11 cellular contexts compared by ENCODE assay signal in genomic region chr10:117477961-117478670, GRCh38.
A peak's percentile ranks its signal among the peaks of the same experiment; 100 is the strongest.
DNase-seq lines count a peak whose midpoint lies in the region; ATAC-seq and TF ChIP-seq lines count a peak whose summit lies in the region.
"Had no signal": no experiment of that assay in that cellular context is flagged by ENCODE, and none has a peak within 500 bp of the region (broad histone marks: within the 10 kb centered on the region; RNA-seq: fewer than 3 reads in every experiment).

No MANE protein-coding gene starts in this region.

- H3K4me2 ChIP-seq in BLaER1 treated with 17β-estradiol and CSF1 and Interleukin-3, amounts not matched to agents 10 nM and 100 nM: peak overlapping the region; percentile 27 to 77 (median 69)
- no peak overlapping the region for H3K4me2 ChIP-seq in mammary epithelial cell (ENCODE audit: insufficient read depth, low read depth, low read length)

- H3K36me3 ChIP-seq in BLaER1 treated with 17β-estradiol and CSF1 and Interleukin-3, amounts not matched to agents 10 nM and 100 nM: no peaks in the 10 kb centered on the region
- no peaks in the 10 kb centered on the region for H3K36me3 ChIP-seq in mammary epithelial cell (ENCODE audit: insufficient read depth, low read length)

- H3K27me3 ChIP-seq in BLaER1 treated with 17β-estradiol and CSF1 and Interleukin-3, amounts not matched to agents 10 nM and 100 nM: no peaks in the 10 kb centered on the region
- no peaks in the 10 kb centered on the region for H3K27me3 ChIP-seq in mammary epithelial cell (ENCODE audit: insufficient read depth, low read length)

- H3K79me2 ChIP-seq in mammary epithelial cell (ENCODE audit: insufficient read depth, low read length): no peaks in the 10 kb centered on the region

- no peak overlapping the region for H2AFZ ChIP-seq in mammary epithelial cell (ENCODE audit: low read depth, low read length)

- ATAC-seq in HG03175 (IDR thresholded peaks at IDR 0.05; ENCODE audit: unreplicated experiment) (no peak), GM18858 (IDR thresholded peaks at IDR 0.05; ENCODE audit: unreplicated experiment) (no peak), Right ventricle myocardium superior (ENCODE audit: poor library complexity) (no peak)
- ATAC-seq: stimulated activated effector memory CD8-positive, alpha-beta T cell treated with anti-CD3 and anti-CD28 coated beads, Interleukin-12 subunit alpha, Interleukin-12 subunit beta, amount 100 ng/mL, for 72 hours had no signal

- H3K4me3 ChIP-seq in BLaER1 treated with 17β-estradiol and CSF1 and Interleukin-3, amounts not matched to agents 10 nM and 100 nM: no peak overlapping the region
- no peak overlapping the region for H3K4me3 ChIP-seq in mammary epithelial cell (replicated peaks in 1 of 3; ENCODE audit: insufficient read depth in 1 of 3, low read depth in 2 of 3, low read length in 3 of 3)

- BruUV-seq in mammary epithelial cell (replicated peaks; lab: Mats Ljungman, UMichigan): no TSS peak

- dilution Hi-C loops in mammary epithelial cell (cut with HindIII; ENCODE audit: low sequenced_read_pairs): no loop called here

- intact Hi-C loops in mammary epithelial cell (cut with micrococcal nuclease) (loop anchor here (1.0 to 5.0 kb wide), 4 partner anchors 36 to 261 kb away; no protein-coding TSS in a partner anchor), Right ventricle myocardium superior (cut with DNase I) (no loop called here)

- in situ Hi-C loops in mammary epithelial cell (cut with MboI; ENCODE audit: low sequenced_read_pairs in 2 of 2): loop anchor here in 1 of 2 donors (25.0 kb wide), 1 partner anchor 1084 kb away; no protein-coding TSS in a partner anchor

- H3K27ac ChIP-seq in BLaER1 treated with 17β-estradiol and CSF1 and Interleukin-3, amounts not matched to agents 10 nM and 100 nM: peak overlapping the region in 9 of 11 experiments; percentile 14 to 69 (median 50); a peak in 13 of 22 replicates
- H3K27ac ChIP-seq in mammary epithelial cell (ENCODE audit: insufficient read depth, low read depth, low read length): no peak overlapping the region

- WGBS in mammary epithelial cell (ENCODE audit: low coverage, missing lambda C conversion rate): 42% methylated on average over 5 of the region's 5 CpGs

- DNase-seq in LHCN-M2 (ENCODE audit: low read depth) (peak; percentile 66), mammary epithelial cell (peak; percentile 91), myocyte (ENCODE audit: low read depth) (peak; percentile 45), Right ventricle myocardium superior (no peak)
- no peak for DNase-seq in activated CD4-positive, CD25-positive, alpha-beta regulatory T cell (lab: John Stamatoyannopoulos, UW)
- DNase-seq: activated CD4-positive, alpha-beta T cell treated with anti-CD3 and anti-CD28 coated beads for 48 hours; NCI-H2029 had no signal

- H3K9ac ChIP-seq in BLaER1 treated with 17β-estradiol and CSF1 and Interleukin-3, amounts not matched to agents 10 nM and 100 nM: peak overlapping the region in 2 of 11 experiments; percentile 3 to 17; a peak in 2 of 22 replicates
- no peak overlapping the region for H3K9ac ChIP-seq in mammary epithelial cell (ENCODE audit: insufficient read depth, low read length)

- H4K20me1 ChIP-seq in BLaER1 treated with 17β-estradiol and CSF1 and Interleukin-3, amounts not matched to agents 10 nM and 100 nM: no peaks in the 10 kb centered on the region
- no peaks in the 10 kb centered on the region for H4K20me1 ChIP-seq in mammary epithelial cell (ENCODE audit: insufficient read depth, low read length)

- peak; percentile 66 to 67 for TF ChIP-seq CTCF in mammary epithelial cell (conservative IDR thresholded peaks at IDR 0.05 in 1 of 2, IDR thresholded peaks at IDR 0.05 in 1 of 2; ENCODE audit: extremely low read depth in 1 of 2, insufficient read depth in 1 of 2, low read depth in 1 of 2, low read length in 2 of 2)

- H3K9me3 ChIP-seq in BLaER1 treated with 17β-estradiol and CSF1 and Interleukin-3, amounts not matched to agents 10 nM and 100 nM (replicated peaks in 1 of 11): no peaks in the 10 kb centered on the region
- H3K9me3 ChIP-seq in mammary epithelial cell (replicated peaks; ENCODE audit: insufficient read depth, low read length): peaks cover 6% of the 10 kb centered on the region

- CTCF ChIA-PET in mammary epithelial cell (lab: Charles Lee; ENCODE audit: low non-redundant PET): interaction anchor here (0.5 to 1.0 kb wide), 3 partner anchors 41 to 249 kb away, joined by 3 to 21 read pairs (median 3); no protein-coding TSS in a partner anchor

- H3K4me1 ChIP-seq in BLaER1 treated with 17β-estradiol and CSF1 and Interleukin-3, amounts not matched to agents 10 nM and 100 nM: peaks cover 27 to 52% (median 48%) of the 10 kb centered on the region in 10 experiments
- peaks cover 8% of the 10 kb centered on the region for H3K4me1 ChIP-seq in mammary epithelial cell (ENCODE audit: insufficient read depth, low read length)

Comparison
In these comparisons a context has a peak if more than half of its experiments do, and no peak if none do; other contexts are left out.
1. DNase-seq: peak in LHCN-M2 (single experiment), mammary epithelial cell (single experiment) and myocyte (single experiment); none in Right ventricle myocardium superior (single experiment) and activated CD4-positive, CD25-positive, alpha-beta regulatory T cell (0 of 4).